ENCODE assay signal across 9 cellular contexts in the genomic region with DNA sequence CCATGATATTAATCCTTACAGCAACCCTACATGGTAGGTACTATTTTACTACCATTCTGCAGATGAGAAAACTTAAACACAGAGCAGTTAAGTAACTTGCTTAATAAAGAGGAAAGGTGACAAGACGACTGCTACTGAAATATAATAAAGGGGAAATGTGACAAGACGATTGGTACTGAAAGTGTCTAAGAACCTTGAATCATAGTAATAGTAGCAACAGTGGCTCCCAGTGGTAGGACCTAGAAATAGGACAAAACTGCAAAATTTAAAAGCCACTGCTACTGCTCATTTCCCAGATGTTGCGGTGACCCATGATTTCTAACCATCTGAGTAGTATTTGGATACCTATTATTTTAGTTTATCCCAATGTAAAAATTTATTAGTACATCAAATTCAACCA.
DNase-seq lines count a peak whose midpoint lies in the region; ATAC-seq and TF ChIP-seq lines count a peak whose summit lies in the region.
"Had no signal": no experiment of that assay in that cellular context is flagged by ENCODE, and none has a peak within 500 bp of the region (broad histone marks: within the 10 kb centered on the region; RNA-seq: fewer than 3 reads in every experiment).

No MANE protein-coding gene starts in this region.

- no peaks in the 10 kb centered on the region for H3K79me2 ChIP-seq in osteoblast (ENCODE audit: insufficient read depth, low read length)
- no peaks in the 10 kb centered on the region for H3K79me2 ChIP-seq in trophoblast cell (ENCODE audit: control insufficient read depth, insufficient read depth, low read length, poor library complexity)

- H2BK12ac ChIP-seq in trophoblast cell (ENCODE audit: low read length), result no peak overlapping the region

- H3K9me3 Mint-ChIP-seq in activated naive CD4-positive, alpha-beta T cell treated with anti-CD3 and anti-CD28 coated beads for 36 hours, result no peaks in the 10 kb centered on the region

- WGBS in trophoblast cell (ENCODE audit: extremely low coverage, insufficient coverage, insufficient read length), result no CpG with 5 or more reads among the region's 3 CpGs

- no peaks in the 10 kb centered on the region for H3K9me3 ChIP-seq in osteoblast (ENCODE audit: low read depth, low read length)
- no peaks in the 10 kb centered on the region for H3K9me3 ChIP-seq in trophoblast cell (ENCODE audit: insufficient read depth, low read depth, low read length)
- H3K9me3 ChIP-seq: SJSA1 had no signal

- no peak overlapping the region for H4K91ac ChIP-seq in trophoblast cell (ENCODE audit: low read depth, low read length)

- H3K36me3 ChIP-seq in osteoblast (ENCODE audit: insufficient read depth, low read length), result no peaks in the 10 kb centered on the region
- H3K36me3 ChIP-seq in trophoblast cell (ENCODE audit: control insufficient read depth in 1 of 2, insufficient read depth in 2 of 2, low read length in 2 of 2), result no peaks in the 10 kb centered on the region
- H3K36me3 ChIP-seq: SJSA1 had no signal

- no peaks in the 10 kb centered on the region for H3K36me3 Mint-ChIP-seq in activated naive CD4-positive, alpha-beta T cell treated with anti-CD3 and anti-CD28 coated beads for 36 hours (ENCODE audit: low read depth)

- no peaks in the 10 kb centered on the region for H3K79me1 ChIP-seq in trophoblast cell (ENCODE audit: low read length)

- H3K4me3 ChIP-seq in osteoblast (ENCODE audit: insufficient read depth, low read length) (no peak overlapping the region), trophoblast cell (ENCODE audit: low read depth, low read length) (no peak overlapping the region)
- H3K4me3 ChIP-seq: SJSA1 had no signal

- H3K4ac ChIP-seq in trophoblast cell (ENCODE audit: low read depth, low read length), result no peak overlapping the region

- no peak overlapping the region for H3K27ac Mint-ChIP-seq in activated naive CD4-positive, alpha-beta T cell treated with anti-CD3 and anti-CD28 coated beads for 36 hours

- H2AFZ ChIP-seq in osteoblast (ENCODE audit: low read length) (no peak overlapping the region), trophoblast cell (ENCODE audit: insufficient read depth, low read length, poor library complexity) (no peak overlapping the region)

- ATAC-seq in HG02763 (IDR thresholded peaks at IDR 0.05; ENCODE audit: unreplicated experiment), result peak; percentile 54

- no peaks in the 10 kb centered on the region for H3K27me3 ChIP-seq in osteoblast (ENCODE audit: insufficient read depth, low read length)
- H3K27me3 ChIP-seq in trophoblast cell (ENCODE audit: insufficient read depth, low read length), result no peaks in the 10 kb centered on the region
- H3K27me3 ChIP-seq: SJSA1 had no signal

- intact Hi-C loops in activated naive CD4-positive, alpha-beta T cell treated with anti-CD3 and anti-CD28 coated beads for 36 hours (cut with micrococcal nuclease), result loop anchor here (5.0 kb wide), 1 partner anchor 211 kb away; no protein-coding TSS in a partner anchor

- CTCF ChIA-PET in activated naive CD4-positive, alpha-beta T cell treated with anti-CD3 and anti-CD28 coated beads for 36 hours (lab: Charles Lee), result no interaction called here

- no peak overlapping the region for H3K4me3 Mint-ChIP-seq in activated naive CD4-positive, alpha-beta T cell treated with anti-CD3 and anti-CD28 coated beads for 36 hours

- H2BK120ac ChIP-seq in trophoblast cell (ENCODE audit: insufficient read depth, low read length, poor library complexity), result no peak overlapping the region

- no peak overlapping the region for H4K12ac ChIP-seq in trophoblast cell (ENCODE audit: low read depth, low read length)

- no peak overlapping the region for H3K4me2 ChIP-seq in osteoblast (ENCODE audit: insufficient read depth, low read length)
- H3K4me2 ChIP-seq in trophoblast cell (ENCODE audit: low read length), result no peak overlapping the region

- no peak overlapping the region for H3K9ac ChIP-seq in trophoblast cell (ENCODE audit: low read length)

- H3K14ac ChIP-seq in trophoblast cell (ENCODE audit: low read length), result no peak overlapping the region

- no peaks in the 10 kb centered on the region for H4K20me1 ChIP-seq in osteoblast (ENCODE audit: insufficient read depth, low read length)

- H3K4me1 ChIP-seq in osteoblast (ENCODE audit: insufficient read depth, low read length), result no peaks in the 10 kb centered on the region
- H3K4me1 ChIP-seq in trophoblast cell (ENCODE audit: control insufficient read depth in 1 of 2, insufficient read depth in 2 of 2, low read length in 2 of 2), result no peaks in the 10 kb centered on the region
- H3K4me1 ChIP-seq: SJSA1 had no signal

- TF ChIP-seq CTCF in osteoblast (IDR thresholded peaks at IDR 0.05; ENCODE audit: extremely low read depth, low read depth, low read length), result peak; percentile 29

- H3K18ac ChIP-seq in trophoblast cell (ENCODE audit: low read length), result no peak overlapping the region

- DNase-seq in DMS 273 (lab: John Stamatoyannopoulos, UW; ENCODE audit: unreplicated experiment) (peak; percentile 3), DMS 273 treated with DMSO at 0.1 percent for 48 hours (lab: John Stamatoyannopoulos, UW) (no peak), OCI-M1 (lab: John Stamatoyannopoulos, UW) (peak; percentile 41), osteoblast (ENCODE audit: insufficient read length, low spot score, missing footprints) (no peak), trophoblast cell (no peak)
- DNase-seq in activated CD4-positive, alpha-beta T cell treated with anti-CD3 and anti-CD28 coated beads for 48 hours, result no peak
- DNase-seq in activated naive CD4-positive, alpha-beta T cell treated with anti-CD3 and anti-CD28 coated beads for 36 hours, result no peak

- H3K4me1 Mint-ChIP-seq in activated naive CD4-positive, alpha-beta T cell treated with anti-CD3 and anti-CD28 coated beads for 36 hours (ENCODE audit: low read depth), result no peaks in the 10 kb centered on the region

- H3K27ac ChIP-seq in osteoblast (ENCODE audit: low read depth, low read length), result no peak overlapping the region
- no peak overlapping the region for H3K27ac ChIP-seq in trophoblast cell (ENCODE audit: low read depth, low read length)
- H3K27ac ChIP-seq: SJSA1 had no signal

- H2BK5ac ChIP-seq in trophoblast cell (ENCODE audit: low read depth, low read length, poor library complexity), result no peak overlapping the region

- H3K27me3 Mint-ChIP-seq in activated naive CD4-positive, alpha-beta T cell treated with anti-CD3 and anti-CD28 coated beads for 36 hours (ENCODE audit: low read depth), result no peaks in the 10 kb centered on the region

- no peak overlapping the region for H3K23ac ChIP-seq in trophoblast cell (ENCODE audit: low read length)

- H2AK5ac ChIP-seq in trophoblast cell (ENCODE audit: low read length), result no peak overlapping the region

- no peak overlapping the region for H4K8ac ChIP-seq in trophoblast cell (ENCODE audit: low read depth, low read length)

Comparison
In these comparisons a context has a peak if more than half of its experiments do, and no peak if none do; other contexts are left out.
1. DNase-seq: peak in DMS 273 (single experiment) and OCI-M1 (single experiment); none in DMS 273 treated with DMSO at 0.1 percent for 48 hours (single experiment), osteoblast (single experiment), trophoblast cell (0 of 2), activated CD4-positive, alpha-beta T cell treated with anti-CD3 and anti-CD28 coated beads for 48 hours (single experiment) and activated naive CD4-positive, alpha-beta T cell treated with anti-CD3 and anti-CD28 coated beads for 36 hours (single experiment).